In the genomic region with DNA sequence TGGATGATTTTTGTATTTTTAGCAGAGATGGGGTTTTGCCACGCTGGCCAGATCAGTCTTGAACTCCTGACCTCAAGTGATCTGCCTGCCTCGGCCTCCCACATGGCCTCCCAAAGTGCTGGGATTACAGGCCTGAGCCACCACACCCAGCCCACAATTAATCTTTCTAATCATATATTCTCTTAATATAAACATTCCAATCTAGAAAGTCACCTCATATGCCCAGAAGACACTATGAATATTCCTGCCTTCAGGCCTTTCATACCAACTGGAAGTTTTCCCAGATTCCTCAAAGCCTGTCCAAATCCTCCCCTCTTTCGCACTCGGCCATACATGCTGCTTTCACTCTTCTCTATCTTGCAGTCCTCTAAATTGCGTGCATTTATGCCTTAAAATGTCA, we compare ENCODE assay signal across 11 cellular contexts. TPM values are rescaled to one million over a fixed set of nuclear protein-coding genes. Genes with fewer than 3 reads are reported as not detected.
DNase-seq lines count a peak whose midpoint lies in the region; ATAC-seq, FAIRE-seq and TF ChIP-seq lines count a peak whose summit lies in the region.
"Had no signal": no experiment of that assay in that cellular context is flagged by ENCODE, and none has a peak within 500 bp of the region (broad histone marks: within the 10 kb centered on the region; RNA-seq: fewer than 3 reads in every experiment).

No MANE protein-coding gene starts in this region.

- no peak overlapping the region for H3K4me3 Mint-ChIP-seq in activated T-cell treated with anti-CD3 and anti-CD28 coated beads, Interleukin-2, amount 50 U/mL, for 24 hours
- H3K4me3 Mint-ChIP-seq in activated CD8-positive, alpha-beta T cell treated with anti-CD3 and anti-CD28 coated beads, Interleukin-2, amount 10 ng/mL, durations not matched to agents 7 days and 5 days, result no peak overlapping the region

- no peak for TF ChIP-seq CTCF in KMS-11 (conservative IDR thresholded peaks at IDR 0.05; ENCODE audit: low read depth, low read length)
- TF ChIP-seq CTCF in choroid plexus epithelial cell (conservative IDR thresholded peaks at IDR 0.05; ENCODE audit: low read depth, low read length), result no peak

- H3K4me1 ChIP-seq in KMS-11 (ENCODE audit: low read depth, poor library complexity, severe bottlenecking) (peaks cover 22% of the 10 kb centered on the region), small intestine (ENCODE audit: control insufficient read depth in 2 of 2, insufficient read depth in 1 of 2, low read depth in 1 of 2, low read length in 1 of 2) (peaks cover 10 to 12% of the 10 kb centered on the region in 2 donors)

- no peak overlapping the region for H2AFZ ChIP-seq in KMS-11 (ENCODE audit: low read depth)

- H3K27me3 Mint-ChIP-seq in activated T-cell treated with anti-CD3 and anti-CD28 coated beads, Interleukin-2, amount 50 U/mL, for 24 hours, result no peaks in the 10 kb centered on the region
- no peaks in the 10 kb centered on the region for H3K27me3 Mint-ChIP-seq in activated CD8-positive, alpha-beta T cell treated with anti-CD3 and anti-CD28 coated beads, Interleukin-2, amount 10 ng/mL, durations not matched to agents 7 days and 5 days (ENCODE audit: low read depth)

- no peaks in the 10 kb centered on the region for H3K36me3 ChIP-seq in KMS-11 (ENCODE audit: insufficient read depth)
- peaks cover 0 to 2% of the 10 kb centered on the region in 2 donors for H3K36me3 ChIP-seq in small intestine (ENCODE audit: control insufficient read depth in 2 of 2, insufficient read depth in 2 of 2, low read length in 2 of 2)

- ATAC-seq in activated CD8-positive, alpha-beta T cell treated with anti-CD3 and anti-CD28 coated beads, Interleukin-2, amount 10 ng/mL, durations not matched to agents 7 days and 5 days, result no peak
- ATAC-seq: activated naive CD4-positive, alpha-beta T cell treated with anti-CD3 and anti-CD28 coated beads, Interleukin-2, amount 50 U/mL, for 72 hours had no signal

- H3K4me1 Mint-ChIP-seq in activated T-cell treated with anti-CD3 and anti-CD28 coated beads, Interleukin-2, amount 50 U/mL, for 24 hours (ENCODE audit: low read depth), result peaks cover 55% of the 10 kb centered on the region
- peaks cover 27% of the 10 kb centered on the region for H3K4me1 Mint-ChIP-seq in activated CD8-positive, alpha-beta T cell treated with anti-CD3 and anti-CD28 coated beads, Interleukin-2, amount 10 ng/mL, durations not matched to agents 7 days and 5 days (ENCODE audit: low read depth)

- POLR2A ChIA-PET in activated CD8-positive, alpha-beta T cell treated with anti-CD3 and anti-CD28 coated beads, Interleukin-2, amount 10 ng/mL, durations not matched to agents 7 days and 5 days (lab: Charles Lee), result no interaction called here

- FAIRE-seq in small intestine (lab: Jason Lieb, UNC), result no peak

- H3K9me3 ChIP-seq in small intestine (ENCODE audit: control insufficient read depth, low read depth), result no peaks in the 10 kb centered on the region

- no peak overlapping the region for H3K9ac ChIP-seq in KMS-11

- DNase-seq in activated T-cell treated with anti-CD3 and anti-CD28 coated beads, Interleukin-2, amount 50 U/mL, for 24 hours, result no peak
- no peak for DNase-seq in activated T-cell treated with anti-CD3 and anti-CD28 coated beads for 4 hours
- peak; percentile 24 for DNase-seq in choroid plexus epithelial cell (ENCODE audit: low read depth)
- peak; percentile 44 for DNase-seq in small intestine
- no peak for DNase-seq in DMS114 treated with DMSO at 0.1 percent for 48 hours (lab: John Stamatoyannopoulos, UW; ENCODE audit: unreplicated experiment)
- no peak for DNase-seq in activated CD8-positive, alpha-beta T cell treated with anti-CD3 and anti-CD28 coated beads, Interleukin-2, amount 10 ng/mL, durations not matched to agents 7 days and 5 days
- no peak for DNase-seq in NCI-H128 (lab: John Stamatoyannopoulos, UW; ENCODE audit: unreplicated experiment)
- DNase-seq: NCI-H526 had no signal

- H3K4me3 ChIP-seq in KMS-11 (IDR thresholded peaks at IDR 0.05; ENCODE audit: insufficient read depth, low read depth, low read length), result no peak overlapping the region
- H3K4me3 ChIP-seq in choroid plexus epithelial cell (ENCODE audit: low read depth, low read length), result no peak overlapping the region
- no peak overlapping the region for H3K4me3 ChIP-seq in small intestine (ENCODE audit: low read depth in 1 of 2, low read length in 2 of 2)

- no peaks in the 10 kb centered on the region for H4K20me1 ChIP-seq in KMS-11 (ENCODE audit: insufficient read depth)

- H3K27me3 ChIP-seq in KMS-11 (ENCODE audit: insufficient read depth, low read depth) (no peaks in the 10 kb centered on the region), small intestine (ENCODE audit: control insufficient read depth in 2 of 2, insufficient read depth in 2 of 2, low read length in 2 of 2) (no peaks in the 10 kb centered on the region)

- H3K9me3 Mint-ChIP-seq in activated T-cell treated with anti-CD3 and anti-CD28 coated beads, Interleukin-2, amount 50 U/mL, for 24 hours, result no peaks in the 10 kb centered on the region
- H3K9me3 Mint-ChIP-seq in activated CD8-positive, alpha-beta T cell treated with anti-CD3 and anti-CD28 coated beads, Interleukin-2, amount 10 ng/mL, durations not matched to agents 7 days and 5 days (ENCODE audit: insufficient read depth), result no peaks in the 10 kb centered on the region
- H3K9me3 Mint-ChIP-seq: activated naive CD4-positive, alpha-beta T cell treated with anti-CD3 and anti-CD28 coated beads, Interleukin-2, amount 50 U/mL, for 72 hours had no signal

- CTCF ChIA-PET in activated CD8-positive, alpha-beta T cell treated with anti-CD3 and anti-CD28 coated beads, Interleukin-2, amount 10 ng/mL, durations not matched to agents 7 days and 5 days (lab: Charles Lee), result no interaction called here

- H3K27ac ChIP-seq in KMS-11 (peak overlapping the region; percentile 16; the same call in 1 of the 2 replicates), small intestine (ENCODE audit: low read depth in 1 of 2, low read length in 1 of 2) (no peak overlapping the region)
- H3K27ac ChIP-seq: HL-60 had no signal

- 58 to 63% (median 63%) methylated on average over 5 of the region's 5 CpGs for WGBS in small intestine, 3 donors

- peaks cover 43% of the 10 kb centered on the region for H3K36me3 Mint-ChIP-seq in activated T-cell treated with anti-CD3 and anti-CD28 coated beads, Interleukin-2, amount 50 U/mL, for 24 hours (ENCODE audit: low read depth)
- peaks cover 9% of the 10 kb centered on the region for H3K36me3 Mint-ChIP-seq in activated CD8-positive, alpha-beta T cell treated with anti-CD3 and anti-CD28 coated beads, Interleukin-2, amount 10 ng/mL, durations not matched to agents 7 days and 5 days (ENCODE audit: low read depth)

- H3K79me2 ChIP-seq in KMS-11 (ENCODE audit: insufficient read depth, low read depth), result peaks cover 63% of the 10 kb centered on the region

- H3K4me2 ChIP-seq in KMS-11, result peak overlapping the region; percentile 41

- peak overlapping the region; percentile 5 for H3K27ac Mint-ChIP-seq in activated T-cell treated with anti-CD3 and anti-CD28 coated beads, Interleukin-2, amount 50 U/mL, for 24 hours
- H3K27ac Mint-ChIP-seq in activated CD8-positive, alpha-beta T cell treated with anti-CD3 and anti-CD28 coated beads, Interleukin-2, amount 10 ng/mL, durations not matched to agents 7 days and 5 days, result no peak overlapping the region
- H3K27ac Mint-ChIP-seq: activated naive CD4-positive, alpha-beta T cell treated with anti-CD3 and anti-CD28 coated beads, Interleukin-2, amount 50 U/mL, for 72 hours had no signal

RNA-seq across cellular contexts. Expression of a gene that starts 32.6 kb away (rescaled TPM):
- 10 to 100 TPM in 1 of 3 donors, 1 to 10 TPM in 2; 5.8 to 18.5 (median 7.3) TPM for polyA plus RNA-seq in small intestine
- total RNA-seq in activated CD8-positive, alpha-beta T cell treated with anti-CD3 and anti-CD28 coated beads, Interleukin-2, amount 10 ng/mL, durations not matched to agents 7 days and 5 days, result 10 to 100 TPM; 11.2 to 12.5 TPM

Comparison
In these comparisons a context has a peak if more than half of its experiments do, and no peak if none do; other contexts are left out.
1. DNase-seq: peak in choroid plexus epithelial cell (single experiment) and small intestine (single experiment); none in activated T-cell treated with anti-CD3 and anti-CD28 coated beads, Interleukin-2, amount 50 U/mL, for 24 hours (single experiment), activated T-cell treated with anti-CD3 and anti-CD28 coated beads for 4 hours (single experiment), DMS114 treated with DMSO at 0.1 percent for 48 hours (single experiment), activated CD8-positive, alpha-beta T cell treated with anti-CD3 and anti-CD28 coated beads, Interleukin-2, amount 10 ng/mL, durations not matched to agents 7 days and 5 days (single experiment) and NCI-H128 (single experiment).